In the genomic region with DNA sequence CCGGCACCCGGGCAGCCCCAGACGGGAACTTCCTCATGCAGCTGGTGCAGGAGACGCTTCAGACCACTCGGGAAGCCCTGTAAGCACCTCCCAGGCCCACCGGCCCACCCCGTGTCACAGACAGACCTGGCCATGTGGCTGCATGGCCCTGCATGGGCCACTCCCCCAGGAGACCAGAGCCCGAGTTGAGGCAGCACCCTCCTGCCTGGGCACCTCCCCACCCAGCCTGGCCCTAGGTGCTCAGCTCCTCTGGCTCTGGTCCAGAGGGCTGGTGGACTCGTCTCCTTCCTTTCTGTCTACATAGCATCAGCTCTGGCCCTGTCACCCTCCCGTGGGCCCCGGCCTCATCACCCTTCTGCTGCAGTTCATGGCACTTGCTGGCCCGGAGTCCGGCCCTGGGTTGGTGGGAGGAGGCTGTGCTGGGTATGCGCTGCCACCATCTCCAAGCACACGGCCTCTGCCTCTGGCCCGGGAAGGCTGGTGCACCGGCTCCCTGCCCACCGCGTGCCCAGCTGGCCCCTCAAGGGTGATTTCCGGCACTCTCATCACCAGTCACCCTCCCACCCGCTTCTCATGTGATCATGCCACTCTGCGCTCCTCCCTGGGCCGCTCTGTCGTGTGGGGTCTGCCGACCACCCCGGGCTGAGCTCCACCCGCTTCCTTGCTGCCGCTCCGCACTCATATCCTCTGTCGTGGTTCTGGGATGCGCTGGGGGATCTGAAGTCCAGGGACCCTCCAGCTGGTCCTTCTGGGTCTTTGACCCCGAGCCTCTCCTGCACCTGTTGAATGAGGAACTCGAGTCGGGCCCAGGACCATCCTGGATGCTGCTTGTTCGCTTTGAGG, we compare ENCODE assay signal across 21 cellular contexts. TPM values are rescaled to one million over a fixed set of nuclear protein-coding genes. Genes with fewer than 3 reads are reported as not detected.
DNase-seq lines count a peak whose midpoint lies in the region; ATAC-seq and TF ChIP-seq lines count a peak whose summit lies in the region.
"Had no signal": no experiment of that assay in that cellular context is flagged by ENCODE, and none has a peak within 500 bp of the region (broad histone marks: within the 10 kb centered on the region; RNA-seq: fewer than 3 reads in every experiment).

No MANE protein-coding gene starts in this region.

- H3K4me1 ChIP-seq in lower lobe of right lung = no peaks in the 10 kb centered on the region
- H3K4me1 ChIP-seq in aorta (ENCODE audit: control insufficient read depth in 1 of 2, insufficient read depth in 2 of 2, low read length in 2 of 2) = no peaks in the 10 kb centered on the region
- no peaks in the 10 kb centered on the region for H3K4me1 ChIP-seq in hepatocyte (ENCODE audit: insufficient read depth)
- H3K4me1 ChIP-seq: adrenal gland, breast epithelium, vagina had no signal

- H3K9me3 ChIP-seq in lower lobe of right lung = no peaks in the 10 kb centered on the region
- peaks cover 2% of the 10 kb centered on the region for H3K9me3 ChIP-seq in aorta (ENCODE audit: control insufficient read depth, low read length)
- H3K9me3 ChIP-seq in hepatocyte (ENCODE audit: low read depth) = no peaks in the 10 kb centered on the region
- H3K9me3 ChIP-seq: adrenal gland, breast epithelium, thoracic aorta, vagina had no signal

- H3K4me2 ChIP-seq in hepatocyte = no peak overlapping the region

- H2AFZ ChIP-seq in hepatocyte = no peak overlapping the region

- no peak for TF ChIP-seq CTCF in lower lobe of right lung (IDR thresholded peaks at IDR 0.05)
- no peak for TF ChIP-seq CTCF in hepatocyte (IDR thresholded peaks at IDR 0.05; ENCODE audit: poor library complexity)

- H3K9me2 ChIP-seq in hepatocyte (replicated peaks; ENCODE audit: insufficient read depth) = no peaks in the 10 kb centered on the region

- H3K36me3 ChIP-seq in lower lobe of right lung (no peaks in the 10 kb centered on the region), aorta (ENCODE audit: control insufficient read depth in 1 of 2, insufficient read depth in 2 of 2, low read length in 1 of 2) (no peaks in the 10 kb centered on the region), hepatocyte (replicated peaks; ENCODE audit: insufficient read depth, low read depth) (no peaks in the 10 kb centered on the region)
- H3K36me3 ChIP-seq: adrenal gland, breast epithelium, thoracic aorta, vagina had no signal

- H3K27ac ChIP-seq in lower lobe of right lung = no peak overlapping the region
- no peak overlapping the region for H3K27ac ChIP-seq in aorta (ENCODE audit: low read depth in 1 of 2, low read length in 2 of 2)
- no peak overlapping the region for H3K27ac ChIP-seq in hepatocyte
- H3K27ac ChIP-seq: breast epithelium, thoracic aorta, vagina had no signal

- no peaks in the 10 kb centered on the region for H3K79me2 ChIP-seq in hepatocyte

- intact Hi-C loops in Right ventricle myocardium superior (cut with DNase I) = no loop called here
- intact Hi-C loops in cardiac septum (cut with DNase I) = no loop called here
- intact Hi-C loops in lower lobe of right lung (cut with DNase I) = no loop called here
- intact Hi-C loops in aorta (cut with DNase I) = no loop called here

- H3K27me3 ChIP-seq in lower lobe of right lung (ENCODE audit: low read depth) (peaks cover 30% of the 10 kb centered on the region), aorta (ENCODE audit: control insufficient read depth in 1 of 2, insufficient read depth in 2 of 2, low read length in 1 of 2) (no peaks in the 10 kb centered on the region), hepatocyte (peaks cover 3% of the 10 kb centered on the region)
- H3K27me3 ChIP-seq: adrenal gland, breast epithelium, vagina had no signal

- ATAC-seq in Right ventricle myocardium superior (ENCODE audit: poor library complexity) = no peak
- no peak for ATAC-seq in lower lobe of right lung
- ATAC-seq in aorta (ENCODE audit: low FRiP score) = no peak
- ATAC-seq in GM21526 (IDR thresholded peaks at IDR 0.05; ENCODE audit: low FRiP score, unreplicated experiment) = no peak
- ATAC-seq: WTC11 had no signal

- WGBS in aorta, 2 donors = 81 to 83% methylated on average over 32 to 35 of the region's 35 CpGs
- 90% methylated on average over 34 of the region's 35 CpGs for WGBS in hepatocyte (ENCODE audit: low lambda C conversion rate, missing lambda C conversion rate)

- H4K20me1 ChIP-seq in hepatocyte (ENCODE audit: insufficient read depth, poor library complexity, severe bottlenecking) = no peaks in the 10 kb centered on the region

- no peak overlapping the region for H3K4me3 ChIP-seq in lower lobe of right lung
- H3K4me3 ChIP-seq in aorta (ENCODE audit: low read length in 2 of 2) = no peak overlapping the region
- no peak overlapping the region for H3K4me3 ChIP-seq in hepatocyte
- H3K4me3 ChIP-seq: adrenal gland, breast epithelium, thoracic aorta, vagina had no signal

- DNase-seq in Right ventricle myocardium superior (peak; percentile 35), cardiac septum (ENCODE audit: low spot score) (no peak), cerebellar cortex (ENCODE audit: low spot score) (peak; percentile 13), lower lobe of right lung (peak; percentile 41), aorta (peak; percentile 38 to 68), NCI-H1417 (lab: John Stamatoyannopoulos, UW) (no peak), hepatocyte (ENCODE audit: low spot score) (no peak)
- DNase-seq: activated CD4-positive, alpha-beta T cell treated with anti-CD3 and anti-CD28 coated beads, Interleukin-2, amount 50 U/mL, for 48 hours; activated gamma-delta T cell; activated T-cell treated with anti-CD3 and anti-CD28 coated beads for 4 hours; NCI-H187; NCI-H774; stimulated activated CD4-positive, alpha-beta T cell treated with anti-CD3 and anti-CD28 coated beads, Interleukin-12 subunit alpha, Interleukin-12 subunit beta, amount 100 ng/mL, for 4 hours; stimulated activated CD4-positive, alpha-beta T cell treated with anti-CD3 and anti-CD28 coated beads, Interleukin-4, amount 100 ng/mL, for 24 hours; stimulated activated naive CD4-positive, alpha-beta T cell had no signal

RNA-seq across cellular contexts. Expression of a gene that starts 53.1 kb away (rescaled TPM):
- 31.7 TPM for total RNA-seq in Right ventricle myocardium superior
- 55.4 TPM for total RNA-seq in cardiac septum
- 2.1 TPM for total RNA-seq in lower lobe of right lung
- 1 to 10 TPM in 1 of 2 donors, under 1 TPM in 1; 0.84 to 1.4 TPM for total RNA-seq in aorta
- under 1 TPM in 1 of 2 donors, not detected in 1; 0.95 TPM for polyA plus RNA-seq in aorta
- total RNA-seq in hepatocyte = 2.8 and 4.1 TPM in 2 replicates
- polyA plus RNA-seq in hepatocyte = 1.8 and 2.1 TPM in 2 replicates

Comparison
In these comparisons a context has a peak if more than half of its experiments do, and no peak if none do; other contexts are left out.
1. DNase-seq: peak in Right ventricle myocardium superior (single experiment), cerebellar cortex (single experiment), lower lobe of right lung (single experiment) and aorta (2 of 2); none in cardiac septum (single experiment), NCI-H1417 (0 of 3) and hepatocyte (single experiment).